Comparison of ENCODE assay signal across 24 cellular contexts in genomic region chr6:20574355-20574754, GRCh38.
"Had no signal": no experiment of that assay in that cellular context is flagged by ENCODE, and none has a peak within 500 bp of the region (broad histone marks: within the 10 kb centered on the region; RNA-seq: fewer than 3 reads in every experiment).

No MANE protein-coding gene starts in this region.

- ATAC-seq: effector memory CD8-positive, alpha-beta T cell; gastroesophageal sphincter; heart right ventricle; left lobe of liver; naive thymus-derived CD8-positive, alpha-beta T cell; psoas muscle; right cardiac atrium; WTC11 had no signal

- H3K9me3 ChIP-seq: ascending aorta, gastroesophageal sphincter, heart right ventricle, ovary, psoas muscle, thoracic aorta, upper lobe of left lung had no signal

- DNase-seq: activated gamma-delta T cell treated with Interleukin-2 at 50 U/mL for 16 hours; activated T-cell treated with anti-CD3 and anti-CD28 coated beads, Interleukin-2, amount 50 U/mL, for 1 hour; central memory CD4-positive, alpha-beta T cell; dorsolateral prefrontal cortex; effector memory CD8-positive, alpha-beta T cell; heart right ventricle; islet precursor cell; naive thymus-derived CD8-positive, alpha-beta T cell; ovary; psoas muscle; right cardiac atrium; stimulated activated CD4-positive, alpha-beta T cell treated with anti-CD3 and anti-CD28 coated beads, Interleukin-4, amount 100 ng/mL, for 24 hours; stimulated activated naive CD4-positive, alpha-beta T cell treated with Interleukin-2 at 50 U/mL for 16 hours; T-helper 9 cell; upper lobe of left lung had no signal

- H3K4me3 ChIP-seq: ascending aorta, dorsolateral prefrontal cortex, gastroesophageal sphincter, heart right ventricle, lung, ovary, psoas muscle, thoracic aorta, upper lobe of left lung had no signal

- H3K4me1 ChIP-seq: ascending aorta had no signal

- FAIRE-seq: colon had no signal

- H3K27me3 ChIP-seq: ascending aorta, dorsolateral prefrontal cortex, gastroesophageal sphincter, heart right ventricle, ovary, upper lobe of left lung had no signal

- H3K36me3 ChIP-seq: ovary, thoracic aorta had no signal

- H3K4me3 Mint-ChIP-seq: activated naive CD4-positive, alpha-beta T cell treated with anti-CD3 and anti-CD28 coated beads, Interleukin-2, amount 50 U/mL, for 24 hours; effector memory CD8-positive, alpha-beta T cell; naive thymus-derived CD8-positive, alpha-beta T cell; WTC11 had no signal

- H3K27ac ChIP-seq: ascending aorta, dorsolateral prefrontal cortex, epithelial cell of prostate, gastroesophageal sphincter, heart right ventricle, ovary, psoas muscle, thoracic aorta, upper lobe of left lung had no signal

- H3K9me3 Mint-ChIP-seq: activated naive CD4-positive, alpha-beta T cell treated with anti-CD3 and anti-CD28 coated beads, Interleukin-2, amount 50 U/mL, for 24 hours; effector memory CD8-positive, alpha-beta T cell; naive thymus-derived CD8-positive, alpha-beta T cell; WTC11 had no signal

- H3K27ac Mint-ChIP-seq: activated naive CD4-positive, alpha-beta T cell treated with anti-CD3 and anti-CD28 coated beads, Interleukin-2, amount 50 U/mL, for 24 hours; WTC11 had no signal

- H3K36me3 Mint-ChIP-seq: WTC11 had no signal

- H3K27me3 Mint-ChIP-seq: activated naive CD4-positive, alpha-beta T cell treated with anti-CD3 and anti-CD28 coated beads, Interleukin-2, amount 50 U/mL, for 24 hours; effector memory CD8-positive, alpha-beta T cell; naive thymus-derived CD8-positive, alpha-beta T cell had no signal
